In the genomic region with DNA sequence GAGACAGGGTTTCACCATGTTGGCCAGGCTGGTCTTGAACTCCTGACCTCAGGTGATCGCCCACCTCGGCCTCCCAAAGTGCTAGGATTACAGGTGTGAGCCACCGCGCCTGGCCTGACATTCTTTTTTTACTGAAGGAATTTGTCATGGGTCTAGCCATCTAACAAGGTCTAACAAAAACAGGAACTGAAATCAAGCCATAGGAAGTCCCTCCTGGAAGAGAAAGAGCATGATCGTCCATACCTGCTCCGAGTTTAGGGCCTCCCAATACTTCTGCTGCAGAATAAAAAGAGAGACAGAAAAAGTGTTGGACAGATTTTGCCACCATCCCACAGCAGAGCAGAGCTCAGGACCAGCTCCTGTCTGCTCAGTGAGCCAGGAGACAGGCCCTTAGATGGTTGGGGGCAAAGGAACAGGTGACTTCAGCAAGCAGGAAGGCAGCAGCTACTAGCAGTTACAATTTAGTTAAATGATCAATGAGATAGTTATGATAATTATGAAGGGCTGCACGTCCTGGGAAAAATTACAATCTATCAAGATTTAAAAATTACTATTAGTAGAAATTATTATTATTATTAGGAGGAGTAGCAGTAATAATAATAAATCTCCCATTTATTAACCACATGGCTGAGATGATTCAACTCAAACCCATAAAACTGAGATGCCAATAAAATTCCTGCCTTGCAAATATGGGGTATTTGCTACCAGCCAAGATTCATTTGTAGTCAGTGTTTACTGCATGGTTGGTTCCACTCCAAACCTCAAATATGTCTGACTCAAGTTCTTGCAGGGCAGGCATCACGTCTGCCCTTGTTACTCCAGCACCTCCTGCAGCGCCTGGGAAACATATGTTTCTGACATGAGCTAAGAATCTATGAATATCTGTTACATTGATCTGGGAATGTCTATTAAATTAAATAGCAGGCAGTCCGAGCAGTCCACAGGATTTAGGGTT, we compare ENCODE assay signal across 9 cellular contexts. TPM values are rescaled to one million over a fixed set of nuclear protein-coding genes. Genes with fewer than 3 reads are reported as not detected.
A peak's percentile ranks its signal among the peaks of the same experiment; 100 is the strongest.
DNase-seq lines count a peak whose midpoint lies in the region; ATAC-seq and TF ChIP-seq lines count a peak whose summit lies in the region.
"Had no signal": no experiment of that assay in that cellular context is flagged by ENCODE, and none has a peak within 500 bp of the region (broad histone marks: within the 10 kb centered on the region; RNA-seq: fewer than 3 reads in every experiment).

No MANE protein-coding gene starts in this region.

- 56 to 76% methylated on average over 5 to 6 of the region's 10 CpGs for WGBS in gastroesophageal sphincter (ENCODE audit: low coverage in 1 of 2), 2 donors

- no peaks in the 10 kb centered on the region for H3K36me3 Mint-ChIP-seq in WTC11

- H3K27ac Mint-ChIP-seq in WTC11, result no peak overlapping the region
- H3K27ac Mint-ChIP-seq: stimulated activated naive CD8-positive, alpha-beta T cell treated with anti-CD3 and anti-CD28 coated beads, Interleukin-15, Interleukin-2, amounts not matched to agents 100 ng/mL and 50 ng/mL, for 24 hours had no signal

- CTCF ChIA-PET in WTC11 (lab: Charles Lee), result interaction anchor here (0.6 to 1.8 kb wide), 4 partner anchors 9 to 122 kb away, joined by 3 to 18 read pairs (median 6); a partner anchor contains a TSS

- peaks cover 0 to 30% (median 8%) of the 10 kb centered on the region in 4 donors for H3K4me1 ChIP-seq in tibial artery
- no peaks in the 10 kb centered on the region for H3K4me1 ChIP-seq in gastroesophageal sphincter

- H3K27ac ChIP-seq in tibial artery (peak overlapping the region; percentile 57 to 69), gastroesophageal sphincter (no peak overlapping the region)

- no peak for TF ChIP-seq POLR2A in gastroesophageal sphincter (IDR thresholded peaks at IDR 0.05)

- H3K9me3 Mint-ChIP-seq in WTC11, result no peaks in the 10 kb centered on the region
- H3K9me3 Mint-ChIP-seq: stimulated activated naive CD8-positive, alpha-beta T cell treated with anti-CD3 and anti-CD28 coated beads, Interleukin-15, Interleukin-2, amounts not matched to agents 100 ng/mL and 50 ng/mL, for 24 hours had no signal

- TF ChIP-seq CTCF in tibial artery (IDR thresholded peaks at IDR 0.05) (no peak), gastroesophageal sphincter (IDR thresholded peaks at IDR 0.05) (no peak), WTC11 (IDR thresholded peaks at IDR 0.05) (no peak)

- no peaks in the 10 kb centered on the region for H3K27me3 ChIP-seq in tibial artery
- no peaks in the 10 kb centered on the region for H3K27me3 ChIP-seq in gastroesophageal sphincter

- H3K9me3 ChIP-seq in tibial artery (no peaks in the 10 kb centered on the region), gastroesophageal sphincter (no peaks in the 10 kb centered on the region)

- POLR2A ChIA-PET in WTC11 (lab: Charles Lee), result interaction anchor here (0.8 kb wide), 1 partner anchor 841 kb away, joined by 5 read pairs; no protein-coding TSS in a partner anchor

- no peaks in the 10 kb centered on the region for H3K27me3 Mint-ChIP-seq in WTC11 (ENCODE audit: low read depth)
- H3K27me3 Mint-ChIP-seq: stimulated activated naive CD8-positive, alpha-beta T cell treated with anti-CD3 and anti-CD28 coated beads, Interleukin-15, Interleukin-2, amounts not matched to agents 100 ng/mL and 50 ng/mL, for 24 hours had no signal

- H3K4me3 ChIP-seq in tibial artery, result no peak overlapping the region
- no peak overlapping the region for H3K4me3 ChIP-seq in gastroesophageal sphincter

- H3K36me3 ChIP-seq in tibial artery, result peaks cover 0 to 2% (median 0%) of the 10 kb centered on the region in 3 donors
- peaks cover 0 to 15% of the 10 kb centered on the region in 2 donors for H3K36me3 ChIP-seq in gastroesophageal sphincter

- intact Hi-C loops in tibial artery (cut with DNase I; ENCODE audit: low total_unique reads), result loop anchor here (5.0 kb wide), 1 partner anchor 121 kb away; no protein-coding TSS in a partner anchor

- no peaks in the 10 kb centered on the region for H3K4me1 Mint-ChIP-seq in WTC11

- no peak for TF ChIP-seq EP300 in gastroesophageal sphincter (IDR thresholded peaks at IDR 0.05)

- H3K4me3 Mint-ChIP-seq in WTC11, result no peak overlapping the region
- H3K4me3 Mint-ChIP-seq: stimulated activated naive CD8-positive, alpha-beta T cell treated with anti-CD3 and anti-CD28 coated beads, Interleukin-15, Interleukin-2, amounts not matched to agents 100 ng/mL and 50 ng/mL, for 24 hours had no signal

- DNase-seq in NCI-H2029 (lab: John Stamatoyannopoulos, UW) (peak; percentile 18), NCI-H2029 treated with DMSO at 0.1 percent for 48 hours (lab: John Stamatoyannopoulos, UW) (no peak), RKO (ENCODE audit: low spot score) (peak; percentile 98), fibroblast of peridontal ligament (ENCODE audit: extremely low read depth) (peak; percentile 100), tibial artery (peak; percentile 55 to 84), D341Med (ENCODE audit: low spot score) (no peak), WTC11 (ENCODE audit: low spot score) (no peak)

- ATAC-seq in gastroesophageal sphincter, result no peak
- ATAC-seq in WTC11, result no peak

TF ChIP-seq in WTC11, 78 proteins besides CTCF, POLR2A, EP300 and RAD21:
- TF ChIP-seq GTF2I (CRISPR knock-in tag; conservative IDR thresholded peaks at IDR 0.05), result no peak
- TF ChIP-seq MXD4 (CRISPR knock-in tag; IDR thresholded peaks at IDR 0.05; ENCODE audit: borderline replicate concordance), result no peak
- no peak for TF ChIP-seq ZNF396 (CRISPR knock-in tag; IDR thresholded peaks at IDR 0.05; ENCODE audit: borderline replicate concordance)
- no peak for TF ChIP-seq GRHL2 (CRISPR knock-in tag; IDR thresholded peaks at IDR 0.05; ENCODE audit: insufficient replicate concordance, severe bottlenecking)

RNA-seq across cellular contexts. Expression of a gene that starts 40.1 kb away (rescaled TPM):
- total RNA-seq in gastroesophageal sphincter (1 to 10 TPM; 4.4 to 8.8 (median 7.4) TPM), WTC11 (2021) (13.7 to 20.8 TPM (median 19.3 TPM) in 3 replicates)

Comparison
In these comparisons a context has a peak if more than half of its experiments do, and no peak if none do; other contexts are left out.
1. DNase-seq: peak in NCI-H2029 (single experiment), RKO (single experiment), fibroblast of peridontal ligament (single experiment) and tibial artery (2 of 2); none in NCI-H2029 treated with DMSO at 0.1 percent for 48 hours (single experiment), D341Med (single experiment) and WTC11 (single experiment).
2. H3K27ac ChIP-seq: peak in tibial artery (2 of 2); none in gastroesophageal sphincter (0 of 4).